Comparison of ENCODE assay signal across 8 cellular contexts in the genomic region with DNA sequence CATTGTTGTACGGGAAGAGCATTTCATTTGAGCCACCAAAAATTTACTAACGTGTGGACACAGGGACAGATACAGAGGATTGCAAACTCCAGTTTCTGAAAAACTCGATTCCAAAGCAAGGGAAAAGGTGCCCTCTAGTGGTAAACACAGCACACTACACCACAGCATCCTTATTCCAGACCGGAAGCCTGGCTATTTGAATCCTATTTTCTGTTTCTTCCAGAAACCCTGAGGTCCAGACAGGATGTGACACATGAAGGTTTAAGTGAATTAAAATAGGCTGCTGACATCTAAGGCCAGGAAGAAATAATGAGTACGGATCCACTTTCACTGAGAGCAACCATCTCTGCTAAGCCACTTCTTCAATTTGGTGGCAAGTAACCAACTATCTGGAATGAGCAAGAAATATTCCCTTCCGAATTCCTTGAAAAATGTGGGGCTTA. TPM values are rescaled to one million over a fixed set of nuclear protein-coding genes. Genes with fewer than 3 reads are reported as not detected.
A peak's percentile ranks its signal among the peaks of the same experiment; 100 is the strongest.
DNase-seq lines count a peak whose midpoint lies in the region; ATAC-seq, FAIRE-seq and TF ChIP-seq lines count a peak whose summit lies in the region.

No MANE protein-coding gene starts in this region.

- no peak for TF ChIP-seq POLR2A in body of pancreas (IDR thresholded peaks at IDR 0.05)

- H3K36me3 ChIP-seq in SJSA1 (no peaks in the 10 kb centered on the region), body of pancreas (replicated peaks in 1 of 2; ENCODE audit: insufficient read depth in 1 of 2, low read depth in 2 of 2) (no peaks in the 10 kb centered on the region), iPS DF 6.9 (ENCODE audit: control insufficient read depth, insufficient read depth, low read length) (no peaks in the 10 kb centered on the region), small intestine (ENCODE audit: control insufficient read depth in 2 of 2, insufficient read depth in 2 of 2, low read length in 2 of 2) (no peaks in the 10 kb centered on the region)

- WGBS in body of pancreas, 2 donors: 1 to 4% methylated on average over 6 of the region's 6 CpGs
- WGBS in iPS DF 6.9 (ENCODE audit: insufficient coverage, insufficient read length): no CpG with 5 or more reads among the region's 6 CpGs
- WGBS in small intestine, 3 donors: 7 to 10% (median 10%) methylated on average over 6 of the region's 6 CpGs

- FAIRE-seq in small intestine (lab: Jason Lieb, UNC): no peak

- peak; percentile 84 to 98 (median 95) for TF ChIP-seq CTCF in body of pancreas (IDR thresholded peaks at IDR 0.05)

- H3K27me3 ChIP-seq in SJSA1 (replicated peaks) (no peaks in the 10 kb centered on the region), body of pancreas (no peaks in the 10 kb centered on the region), iPS DF 6.9 (ENCODE audit: control insufficient read depth, insufficient read depth, low read length) (no peaks in the 10 kb centered on the region), small intestine (ENCODE audit: control insufficient read depth in 2 of 2, insufficient read depth in 2 of 2, low read length in 2 of 2) (no peaks in the 10 kb centered on the region)

- intact Hi-C loops in Right ventricle myocardium inferior (cut with DNase I) (no loop called here), cardiac septum (cut with DNase I) (loop anchor here (5.0 to 10.0 kb wide), 3 partner anchors 79 to 692 kb away; a partner anchor contains a TSS), body of pancreas (cut with DNase I) (loop anchor here (5.0 kb wide), 1 partner anchor 519 kb away; no protein-coding TSS in a partner anchor)

- H3K27ac ChIP-seq in SJSA1 (peak overlapping the region; percentile 59), body of pancreas (no peak overlapping the region), iPS DF 6.9 (ENCODE audit: low read length) (no peak overlapping the region), small intestine (ENCODE audit: low read depth in 1 of 2, low read length in 1 of 2) (no peak overlapping the region)

- H3K4me1 ChIP-seq in SJSA1 (replicated peaks) (peaks cover 22% of the 10 kb centered on the region), body of pancreas (no peaks in the 10 kb centered on the region), iPS DF 6.9 (ENCODE audit: control insufficient read depth, insufficient read depth, low read length) (no peaks in the 10 kb centered on the region; the same call in 1 of the 2 replicates), small intestine (ENCODE audit: control insufficient read depth in 2 of 2, insufficient read depth in 1 of 2, low read depth in 1 of 2, low read length in 1 of 2) (no peaks in the 10 kb centered on the region)

- ATAC-seq in Right ventricle myocardium inferior (peak; percentile 83), body of pancreas (peak; percentile 85), HG03439 (IDR thresholded peaks at IDR 0.05; ENCODE audit: unreplicated experiment) (no peak)

- DNase-seq in Right ventricle myocardium inferior (ENCODE audit: missing footprints): no peak
- no peak for DNase-seq in cardiac septum (ENCODE audit: low spot score)
- DNase-seq in LoVo (ENCODE audit: low spot score): peak; percentile 68
- DNase-seq in SJSA1 (ENCODE audit: low read depth in 1 of 2, low spot score in 2 of 2): peak; percentile 75 to 88
- DNase-seq in body of pancreas: peak; percentile 60 to 79 (median 73)
- DNase-seq in iPS DF 6.9 (ENCODE audit: low read depth, low spot score): peak; percentile 39
- DNase-seq in small intestine: peak; percentile 69

- H3K9me3 ChIP-seq in SJSA1 (replicated peaks) (no peaks in the 10 kb centered on the region; the same call in 1 of the 2 replicates), body of pancreas (no peaks in the 10 kb centered on the region), iPS DF 6.9 (ENCODE audit: control insufficient read depth, insufficient read depth, low read length) (no peaks in the 10 kb centered on the region), small intestine (ENCODE audit: control insufficient read depth, low read depth) (no peaks in the 10 kb centered on the region)

- H3K4me3 ChIP-seq in SJSA1: no peak overlapping the region
- no peak overlapping the region for H3K4me3 ChIP-seq in body of pancreas
- H3K4me3 ChIP-seq in iPS DF 6.9 (ENCODE audit: low read length): no peak overlapping the region
- H3K4me3 ChIP-seq in small intestine (ENCODE audit: low read depth in 1 of 2, low read length in 2 of 2): no peak overlapping the region

RNA-seq across cellular contexts. Expression of a gene that starts 31.8 kb away (rescaled TPM):
- total RNA-seq in Right ventricle myocardium inferior: 125 TPM
- 71.0 TPM for total RNA-seq in cardiac septum
- total RNA-seq in SJSA1 (2014; rRNA removed; shearing (Covaris generic)): 17.7 and 21.3 TPM in 2 replicates
- total RNA-seq in body of pancreas: 10 to 100 TPM in 1 of 2 donors, 1 to 10 TPM in 1; 7.9 to 14.0 TPM
- 10 to 100 TPM in 2 of 3 donors, 1 to 10 TPM in 1; 4.8 to 14.1 (median 10.5) TPM for polyA plus RNA-seq in small intestine

Comparison
In these comparisons a context has a peak if more than half of its experiments do, and no peak if none do; other contexts are left out.
1. DNase-seq: peak in LoVo (single experiment), SJSA1 (2 of 2), body of pancreas (4 of 4), iPS DF 6.9 (single experiment) and small intestine (single experiment); none in Right ventricle myocardium inferior (single experiment) and cardiac septum (single experiment).